1 cellular context compared by ENCODE assay signal in genomic region chr11:66268210-66268952, GRCh38.
TF ChIP-seq lines count a peak whose summit lies in the region.

Gene RAB1B, plus strand, starts transcription at chr11:66268639. Its CDS starts 41 bp downstream, at chr11:66268680.

TF ChIP-seq in WTC11, 78 proteins besides CTCF, POLR2A, EP300 and RAD21 (continued from another document):
- TF ChIP-seq IRF1 (CRISPR knock-in tag; IDR thresholded peaks at IDR 0.05), result no peak
- TF ChIP-seq HMGA2 (CRISPR knock-in tag; IDR thresholded peaks at IDR 0.05), result no peak
- TF ChIP-seq SMAD3 (CRISPR knock-in tag; IDR thresholded peaks at IDR 0.05; ENCODE audit: borderline replicate concordance), result no peak
- no peak for TF ChIP-seq SMAD4 (CRISPR knock-in tag; IDR thresholded peaks at IDR 0.05)
- TF ChIP-seq TCF7 (CRISPR knock-in tag; IDR thresholded peaks at IDR 0.05; ENCODE audit: low read depth), result no peak
